ENCODE assay signal across 8 cellular contexts in the genomic region with DNA sequence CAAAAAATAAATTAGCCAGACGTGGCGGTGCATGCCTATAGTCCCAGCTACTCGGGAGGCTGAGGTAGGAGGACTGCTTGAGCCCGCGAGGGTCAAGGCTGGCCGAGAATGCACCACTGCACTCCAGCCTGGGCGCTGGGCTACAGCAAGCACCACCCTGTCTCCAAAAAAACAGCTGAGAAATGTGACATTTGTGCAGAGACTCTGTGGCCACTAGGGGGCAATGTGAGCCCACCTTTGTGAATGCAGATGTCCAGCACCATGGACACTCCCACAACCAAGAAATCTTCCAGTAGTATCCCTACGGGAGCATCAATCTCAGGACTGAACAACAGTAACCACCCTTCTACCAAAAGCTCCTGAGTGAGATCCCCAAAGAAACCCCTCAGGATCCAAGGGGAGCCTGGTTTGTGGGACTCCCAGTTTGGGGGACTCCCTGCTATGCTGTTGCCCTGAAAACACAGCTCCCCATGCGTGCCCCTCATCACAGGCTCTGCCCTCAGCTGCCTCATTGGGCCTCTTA. TPM values are rescaled to one million over a fixed set of nuclear protein-coding genes. Genes with fewer than 3 reads are reported as not detected.
DNase-seq lines count a peak whose midpoint lies in the region; ATAC-seq, FAIRE-seq and TF ChIP-seq lines count a peak whose summit lies in the region.

No MANE protein-coding gene starts in this region.

- intact Hi-C loops in esophagus squamous epithelium (cut with DNase I) = loop anchor here (5.0 to 10.0 kb wide), 2 partner anchors 54 to 266 kb away; no protein-coding TSS in a partner anchor
- intact Hi-C loops in natural killer cell (cut with micrococcal nuclease) = loop anchor here (1.0 kb wide), 3 partner anchors 53 to 254 kb away; no protein-coding TSS in a partner anchor

- no peaks in the 10 kb centered on the region for H3K4me1 Mint-ChIP-seq in natural killer cell

- no peaks in the 10 kb centered on the region for H3K36me3 Mint-ChIP-seq in natural killer cell

- 7 to 32% methylated on average over 2 to 8 of the region's 9 CpGs for WGBS in esophagus squamous epithelium, 2 donors

- H3K27ac Mint-ChIP-seq in natural killer cell = no peak overlapping the region

- peak; percentile 83 to 93 (median 88) for TF ChIP-seq CTCF in esophagus squamous epithelium (IDR thresholded peaks at IDR 0.05)
- TF ChIP-seq CTCF in natural killer cell (IDR thresholded peaks at IDR 0.05) = peak; percentile 91

- peaks cover 0 to 8% (median 0%) of the 10 kb centered on the region in 4 donors for H3K27me3 ChIP-seq in esophagus squamous epithelium

- no peaks in the 10 kb centered on the region for H3K9me3 Mint-ChIP-seq in natural killer cell

- peaks cover 6 to 8% of the 10 kb centered on the region in 2 donors for H3K27me3 Mint-ChIP-seq in natural killer cell (ENCODE audit: low read depth in 2 of 2)

- H3K4me1 ChIP-seq in esophagus squamous epithelium = peaks cover 0 to 8% (median 0%) of the 10 kb centered on the region in 3 donors

- peak; percentile 88 to 98 (median 98) for ATAC-seq in natural killer cell
- no peak for ATAC-seq in GM21723 (IDR thresholded peaks at IDR 0.05; ENCODE audit: unreplicated experiment)

- H3K27ac ChIP-seq in esophagus squamous epithelium = no peak overlapping the region

- peak; percentile 89 for FAIRE-seq in GM12891 (lab: Jason Lieb, UNC)

- DNase-seq in GM12891 (ENCODE audit: insufficient read length, low spot score) (no peak), LHCN-M2 (ENCODE audit: low read depth) (peak; percentile 83), OCI-M2 (lab: John Stamatoyannopoulos, UW; ENCODE audit: unreplicated experiment) (peak; percentile 87), activated T-cell treated with anti-CD3 and anti-CD28 coated beads for 24 hours (ENCODE audit: low read depth) (peak; percentile 69), esophagus squamous epithelium (lab: John Stamatoyannopoulos, UW) (no peak), natural killer cell (peak; percentile 76)
- DNase-seq in stimulated activated CD8-positive, alpha-beta memory T cell treated with anti-CD3 and anti-CD28 coated beads, Interleukin-7, amount 100 ng/mL, for 48 hours (ENCODE audit: extremely low read depth in 1 of 2, low read depth in 1 of 2) = peak; percentile 23 to 58

- no peak overlapping the region for H3K4me3 ChIP-seq in esophagus squamous epithelium

- no peak overlapping the region for H3K4me3 Mint-ChIP-seq in natural killer cell

- no peaks in the 10 kb centered on the region for H3K9me3 ChIP-seq in esophagus squamous epithelium

- no peaks in the 10 kb centered on the region for H3K36me3 ChIP-seq in esophagus squamous epithelium

- TF ChIP-seq POLR2A in GM12891 (IDR thresholded peaks at IDR 0.05; ENCODE audit: low read depth, low read length) (no peak), esophagus squamous epithelium (IDR thresholded peaks at IDR 0.05) (no peak)

TF ChIP-seq in GM12891, 5 proteins besides CTCF, POLR2A, EP300 and RAD21:
- TF ChIP-seq POU2F2 (IDR thresholded peaks at IDR 0.05; ENCODE audit: low read depth, low read length) (no peak), TAF1 (IDR thresholded peaks at IDR 0.05; ENCODE audit: low read depth, low read length) (no peak), POLR2AphosphoS5 (IDR thresholded peaks at IDR 0.05; ENCODE audit: low read depth, low read length) (no peak), SPI1 (IDR thresholded peaks at IDR 0.05; ENCODE audit: low read depth, low read length) (no peak), PAX5 (IDR thresholded peaks at IDR 0.05; ENCODE audit: insufficient read depth, low read length, severe bottlenecking) (no peak)
TF ChIP-seq in GM12891: peak in this region for 0.

RNA-seq across cellular contexts. Expression of gene AHCYL2, which starts 6.3 kb away (rescaled TPM):
- polyA plus RNA-seq in GM12891 (2012; ENCODE audit: low read depth, missing spikeins) = 3.6 TPM
- total RNA-seq in LHCN-M2 (2014; rRNA removed) (11.9 and 12.1 TPM in 2 replicates), esophagus squamous epithelium (10 to 100 TPM; 10.8 to 14.0 (median 13.7) TPM), natural killer cell (10 to 100 TPM; 11.6 to 15.2 (median 14.5) TPM)
- polyA plus RNA-seq in LHCN-M2 (2012) = 5.9 TPM

RNA-seq across cellular contexts. Expression of gene SMO, which starts 30.1 kb away (rescaled TPM):
- 9.9 TPM for polyA plus RNA-seq in GM12891 (2012; ENCODE audit: low read depth, missing spikeins)
- total RNA-seq in LHCN-M2 (2014; rRNA removed) (1.8 and 2.2 TPM in 2 replicates), esophagus squamous epithelium (10 to 100 TPM in 3 of 4 donors, 1 to 10 TPM in 1; 9.2 to 18.4 (median 10.4) TPM), natural killer cell (under 1 TPM; 0.09 to 0.50 (median 0.50) TPM)
- polyA plus RNA-seq in LHCN-M2 (2012) = 3.9 TPM

Comparison
In these comparisons a context has a peak if more than half of its experiments do, and no peak if none do; other contexts are left out.
1. DNase-seq: peak in LHCN-M2 (single experiment), OCI-M2 (single experiment), activated T-cell treated with anti-CD3 and anti-CD28 coated beads for 24 hours (single experiment), natural killer cell (single experiment) and stimulated activated CD8-positive, alpha-beta memory T cell treated with anti-CD3 and anti-CD28 coated beads, Interleukin-7, amount 100 ng/mL, for 48 hours (2 of 2); none in GM12891 (single experiment) and esophagus squamous epithelium (single experiment).